ENCODE assay signal across 14 cellular contexts in genomic region chr2:12727085-12727484, GRCh38. TPM values are rescaled to one million over a fixed set of nuclear protein-coding genes. Genes with fewer than 3 reads are reported as not detected.
DNase-seq lines count a peak whose midpoint lies in the region; ATAC-seq and TF ChIP-seq lines count a peak whose summit lies in the region.
"Had no signal": no experiment of that assay in that cellular context is flagged by ENCODE, and none has a peak within 500 bp of the region (broad histone marks: within the 10 kb centered on the region; RNA-seq: fewer than 3 reads in every experiment).

No MANE protein-coding gene starts in this region.

- H3K27ac Mint-ChIP-seq in CD4-positive, CD25-positive, alpha-beta regulatory T cell = peak overlapping the region; percentile 86 to 91 (median 89)
- peak overlapping the region in 9 of 10 donors; percentile 5 to 91 (median 89) for H3K27ac Mint-ChIP-seq in naive thymus-derived CD8-positive, alpha-beta T cell
- H3K27ac Mint-ChIP-seq: endodermal cell had no signal

- POLR2A ChIA-PET in naive thymus-derived CD8-positive, alpha-beta T cell (lab: Charles Lee) = interaction anchor here (4.3 kb wide), 1 partner anchor 10 kb away, joined by 43 read pairs; the partner anchor contains the start of gene TRIB2

- H3K36me3 Mint-ChIP-seq in CD4-positive, CD25-positive, alpha-beta regulatory T cell = peaks cover 75% of the 10 kb centered on the region
- peaks cover 6 to 70% (median 25%) of the 10 kb centered on the region in 3 donors for H3K36me3 Mint-ChIP-seq in naive thymus-derived CD8-positive, alpha-beta T cell

- H3K9me3 Mint-ChIP-seq in CD4-positive, CD25-positive, alpha-beta regulatory T cell = no peaks in the 10 kb centered on the region
- H3K9me3 Mint-ChIP-seq in naive thymus-derived CD8-positive, alpha-beta T cell = no peaks in the 10 kb centered on the region
- H3K9me3 Mint-ChIP-seq: endodermal cell had no signal

- peaks cover 83% of the 10 kb centered on the region for H3K36me3 ChIP-seq in CD4-positive, CD25-positive, alpha-beta regulatory T cell (ENCODE audit: control insufficient read depth, insufficient read depth, low read length)

- no peak for DNase-seq in CD4-positive, CD25-positive, alpha-beta regulatory T cell
- DNase-seq in Daoy (ENCODE audit: low read depth) (peak; percentile 19), astrocyte of the spinal cord (ENCODE audit: low read depth, low spot score) (peak; percentile 67), HK-2 (ENCODE audit: unreplicated experiment) (no peak), NCI-H526 treated with DMSO at 0.1 percent for 48 hours (lab: John Stamatoyannopoulos, UW) (no peak), nucleus accumbens (lab: John Stamatoyannopoulos, UW) (no peak)
- DNase-seq in naive thymus-derived CD8-positive, alpha-beta T cell = no peak
- DNase-seq: activated naive CD4-positive, alpha-beta T cell; caudate nucleus; endodermal cell; NCI-H2029; NCI-H774 had no signal

- no peaks in the 10 kb centered on the region for H3K27me3 Mint-ChIP-seq in CD4-positive, CD25-positive, alpha-beta regulatory T cell
- H3K27me3 Mint-ChIP-seq in naive thymus-derived CD8-positive, alpha-beta T cell = no peaks in the 10 kb centered on the region

- peak overlapping the region in 3 of 4 donors; percentile 79 to 97 (median 82) for H3K4me3 Mint-ChIP-seq in CD4-positive, CD25-positive, alpha-beta regulatory T cell
- H3K4me3 Mint-ChIP-seq in naive thymus-derived CD8-positive, alpha-beta T cell = peak overlapping the region in 4 of 10 donors; percentile 71 to 81 (median 77)
- H3K4me3 Mint-ChIP-seq: endodermal cell had no signal

- no peaks in the 10 kb centered on the region for H3K27me3 ChIP-seq in CD4-positive, CD25-positive, alpha-beta regulatory T cell (ENCODE audit: control insufficient read depth, insufficient read depth, low read length)

- peaks cover 95% of the 10 kb centered on the region for H3K4me1 ChIP-seq in CD4-positive, CD25-positive, alpha-beta regulatory T cell (ENCODE audit: control insufficient read depth, insufficient read depth, low read length, poor library complexity, severe bottlenecking)

- no peaks in the 10 kb centered on the region for H3K9me3 ChIP-seq in CD4-positive, CD25-positive, alpha-beta regulatory T cell (ENCODE audit: control insufficient read depth in 2 of 2, low read length in 2 of 2)

- peaks cover 51 to 100% (median 83%) of the 10 kb centered on the region in 4 donors for H3K4me1 Mint-ChIP-seq in CD4-positive, CD25-positive, alpha-beta regulatory T cell
- H3K4me1 Mint-ChIP-seq in naive thymus-derived CD8-positive, alpha-beta T cell = peaks cover 40 to 99% (median 86%) of the 10 kb centered on the region in 4 donors

- in situ Hi-C loops in astrocyte of the spinal cord (cut with HindIII; ENCODE audit: low sequenced_read_pairs) = no loop called here

- no peak for ATAC-seq in CD4-positive, CD25-positive, alpha-beta regulatory T cell (ENCODE audit: low read depth in 2 of 2)
- no peak for ATAC-seq in naive thymus-derived CD8-positive, alpha-beta T cell
- no peak for ATAC-seq in HG03571 (IDR thresholded peaks at IDR 0.05; ENCODE audit: unreplicated experiment)

- H3K27ac ChIP-seq in CD4-positive, CD25-positive, alpha-beta regulatory T cell (ENCODE audit: insufficient read depth, low read length, poor library complexity, severe bottlenecking) = peak overlapping the region; percentile 77
- H3K27ac ChIP-seq: C4-2B had no signal

- no peak for TF ChIP-seq CTCF in astrocyte of the spinal cord (IDR thresholded peaks at IDR 0.05; ENCODE audit: low read depth, low read length)

- peak overlapping the region; percentile 66 for H3K4me3 ChIP-seq in CD4-positive, CD25-positive, alpha-beta regulatory T cell (ENCODE audit: low read depth, low read length)
- H3K4me3 ChIP-seq in astrocyte of the spinal cord (ENCODE audit: low read depth, low read length) = no peak overlapping the region

RNA-seq across cellular contexts. Expression of gene TRIB2, which starts 10.3 kb away (rescaled TPM):
- total RNA-seq in CD4-positive, CD25-positive, alpha-beta regulatory T cell = 180 TPM
- polyA plus RNA-seq in CD4-positive, CD25-positive, alpha-beta regulatory T cell = 100 to 1,000 TPM in 3 of 4 donors, 10 to 100 TPM in 1; 87.6 to 131 (median 109) TPM
- total RNA-seq in Daoy (2014; rRNA removed; shearing (Covaris generic)) = 17.4 and 19.0 TPM in 2 replicates
- 10 to 100 TPM; 77.0 to 85.1 TPM for total RNA-seq in naive thymus-derived CD8-positive, alpha-beta T cell
- polyA plus RNA-seq in naive thymus-derived CD8-positive, alpha-beta T cell = 10 to 100 TPM; 22.5 to 30.5 (median 27.4) TPM

Comparison
In these comparisons a context has a peak if more than half of its experiments do, and no peak if none do; other contexts are left out.
1. DNase-seq: peak in Daoy (single experiment) and astrocyte of the spinal cord (single experiment); none in CD4-positive, CD25-positive, alpha-beta regulatory T cell (0 of 3), naive thymus-derived CD8-positive, alpha-beta T cell (0 of 10), HK-2 (single experiment), NCI-H526 treated with DMSO at 0.1 percent for 48 hours (single experiment) and nucleus accumbens (0 of 56).